10 cellular contexts compared by ENCODE assay signal in the genomic region with DNA sequence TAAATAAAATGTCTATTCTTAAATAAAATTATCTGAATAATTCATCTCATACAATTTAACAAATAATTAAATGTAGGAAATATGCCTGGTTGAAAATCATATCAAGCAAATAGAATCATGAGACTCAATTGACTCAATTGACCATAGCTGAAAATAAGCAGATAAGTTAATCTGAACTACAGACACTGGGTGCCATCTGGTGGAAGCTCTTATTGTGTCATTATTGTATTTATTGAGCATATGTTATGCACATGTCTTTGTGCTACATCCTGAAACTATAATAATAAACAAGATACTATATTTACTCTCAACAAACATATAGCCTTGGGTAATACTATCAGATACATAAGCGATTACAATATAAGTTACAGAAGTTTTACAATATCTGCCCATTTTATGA. TPM values are rescaled to one million over a fixed set of nuclear protein-coding genes. Genes with fewer than 3 reads are reported as not detected.
DNase-seq lines count a peak whose midpoint lies in the region; ATAC-seq, FAIRE-seq and TF ChIP-seq lines count a peak whose summit lies in the region.
"Had no signal": no experiment of that assay in that cellular context is flagged by ENCODE, and none has a peak within 500 bp of the region (broad histone marks: within the 10 kb centered on the region; RNA-seq: fewer than 3 reads in every experiment).

No MANE protein-coding gene starts in this region.

- intact Hi-C loops in activated CD8-positive, alpha-beta T cell treated with anti-CD3 and anti-CD28 coated beads for 36 hours (cut with micrococcal nuclease), result no loop called here

- DNase-seq in activated CD8-positive, alpha-beta T cell treated with anti-CD3 and anti-CD28 coated beads for 36 hours, result peak; percentile 4
- no peak for DNase-seq in activated CD8-positive, alpha-beta T cell treated with anti-CD3 and anti-CD28 coated beads, Interleukin-2, amount 10 ng/mL, durations not matched to agents 7 days and 5 days
- DNase-seq in NCI-H345 (lab: John Stamatoyannopoulos, UW), result peak; percentile 14
- peak; percentile 35 for DNase-seq in cerebellar cortex (ENCODE audit: low spot score)
- peak; percentile 8 for DNase-seq in urothelium cell line (ENCODE audit: low spot score)
- no peak for DNase-seq in MG63
- DNase-seq in HK-2 (ENCODE audit: unreplicated experiment), result no peak
- DNase-seq: activated T-cell treated with anti-CD3 and anti-CD28 coated beads, Interleukin-2, amount 50 U/mL, for 48 hours; CD8-positive, alpha-beta memory T cell had no signal

- H3K27me3 ChIP-seq in MG63, result no peaks in the 10 kb centered on the region

- no peaks in the 10 kb centered on the region for H3K36me3 Mint-ChIP-seq in activated CD8-positive, alpha-beta T cell treated with anti-CD3 and anti-CD28 coated beads for 36 hours (ENCODE audit: low read depth)
- no peaks in the 10 kb centered on the region for H3K36me3 Mint-ChIP-seq in activated CD8-positive, alpha-beta T cell treated with anti-CD3 and anti-CD28 coated beads, Interleukin-2, amount 10 ng/mL, durations not matched to agents 7 days and 5 days (ENCODE audit: low read depth)
- H3K36me3 Mint-ChIP-seq: CD8-positive, alpha-beta memory T cell had no signal

- no peak overlapping the region for H3K27ac Mint-ChIP-seq in activated CD8-positive, alpha-beta T cell treated with anti-CD3 and anti-CD28 coated beads for 36 hours
- no peak overlapping the region for H3K27ac Mint-ChIP-seq in activated CD8-positive, alpha-beta T cell treated with anti-CD3 and anti-CD28 coated beads, Interleukin-2, amount 10 ng/mL, durations not matched to agents 7 days and 5 days
- H3K27ac Mint-ChIP-seq: CD8-positive, alpha-beta memory T cell had no signal

- no peak overlapping the region for H3K4me3 Mint-ChIP-seq in activated CD8-positive, alpha-beta T cell treated with anti-CD3 and anti-CD28 coated beads for 36 hours
- no peak overlapping the region for H3K4me3 Mint-ChIP-seq in activated CD8-positive, alpha-beta T cell treated with anti-CD3 and anti-CD28 coated beads, Interleukin-2, amount 10 ng/mL, durations not matched to agents 7 days and 5 days
- H3K4me3 Mint-ChIP-seq: CD8-positive, alpha-beta memory T cell had no signal

- H3K27me3 Mint-ChIP-seq in activated CD8-positive, alpha-beta T cell treated with anti-CD3 and anti-CD28 coated beads for 36 hours, result no peaks in the 10 kb centered on the region
- no peaks in the 10 kb centered on the region for H3K27me3 Mint-ChIP-seq in activated CD8-positive, alpha-beta T cell treated with anti-CD3 and anti-CD28 coated beads, Interleukin-2, amount 10 ng/mL, durations not matched to agents 7 days and 5 days (ENCODE audit: low read depth)
- H3K27me3 Mint-ChIP-seq: CD8-positive, alpha-beta memory T cell had no signal

- no peaks in the 10 kb centered on the region for H3K4me1 Mint-ChIP-seq in activated CD8-positive, alpha-beta T cell treated with anti-CD3 and anti-CD28 coated beads for 36 hours (ENCODE audit: low read depth)
- no peaks in the 10 kb centered on the region for H3K4me1 Mint-ChIP-seq in activated CD8-positive, alpha-beta T cell treated with anti-CD3 and anti-CD28 coated beads, Interleukin-2, amount 10 ng/mL, durations not matched to agents 7 days and 5 days (ENCODE audit: low read depth)
- H3K4me1 Mint-ChIP-seq: CD8-positive, alpha-beta memory T cell had no signal

- CTCF ChIA-PET in activated CD8-positive, alpha-beta T cell treated with anti-CD3 and anti-CD28 coated beads for 36 hours (lab: Charles Lee), result no interaction called here
- CTCF ChIA-PET in activated CD8-positive, alpha-beta T cell treated with anti-CD3 and anti-CD28 coated beads, Interleukin-2, amount 10 ng/mL, durations not matched to agents 7 days and 5 days (lab: Charles Lee), result no interaction called here

- H3K4me3 ChIP-seq in MG63, result no peak overlapping the region

- POLR2A ChIA-PET in activated CD8-positive, alpha-beta T cell treated with anti-CD3 and anti-CD28 coated beads for 36 hours (lab: Charles Lee), result no interaction called here
- POLR2A ChIA-PET in activated CD8-positive, alpha-beta T cell treated with anti-CD3 and anti-CD28 coated beads, Interleukin-2, amount 10 ng/mL, durations not matched to agents 7 days and 5 days (lab: Charles Lee), result no interaction called here

- no peaks in the 10 kb centered on the region for H3K9me3 ChIP-seq in MG63

- TF ChIP-seq CTCF in activated CD8-positive, alpha-beta T cell treated with anti-CD3 and anti-CD28 coated beads for 36 hours (IDR thresholded peaks at IDR 0.05), result no peak

- FAIRE-seq in urothelium cell line (lab: Jason Lieb, UNC), result no peak

- ATAC-seq in activated CD8-positive, alpha-beta T cell treated with anti-CD3 and anti-CD28 coated beads for 36 hours, result no peak
- ATAC-seq in activated CD8-positive, alpha-beta T cell treated with anti-CD3 and anti-CD28 coated beads, Interleukin-2, amount 10 ng/mL, durations not matched to agents 7 days and 5 days, result no peak
- no peak for ATAC-seq in GM18511 (IDR thresholded peaks at IDR 0.05; ENCODE audit: unreplicated experiment)

- H3K36me3 ChIP-seq in MG63, result no peaks in the 10 kb centered on the region

- peaks cover 9% of the 10 kb centered on the region for H3K9me3 Mint-ChIP-seq in activated CD8-positive, alpha-beta T cell treated with anti-CD3 and anti-CD28 coated beads for 36 hours
- H3K9me3 Mint-ChIP-seq in activated CD8-positive, alpha-beta T cell treated with anti-CD3 and anti-CD28 coated beads, Interleukin-2, amount 10 ng/mL, durations not matched to agents 7 days and 5 days (ENCODE audit: insufficient read depth), result no peaks in the 10 kb centered on the region

RNA-seq across cellular contexts. Expression of gene BRINP3, which starts 41.0 kb away (rescaled TPM):
- total RNA-seq in activated CD8-positive, alpha-beta T cell treated with anti-CD3 and anti-CD28 coated beads for 36 hours, result not detected
- not detected for total RNA-seq in activated CD8-positive, alpha-beta T cell treated with anti-CD3 and anti-CD28 coated beads, Interleukin-2, amount 10 ng/mL, durations not matched to agents 7 days and 5 days
- not detected in 2 replicates for total RNA-seq in MG63 (2014; rRNA removed; shearing (Covaris generic); ENCODE audit: low replicate concordance)
- total RNA-seq: CD8-positive, alpha-beta memory T cell had no signal

Comparison
In these comparisons a context has a peak if more than half of its experiments do, and no peak if none do; other contexts are left out.
1. DNase-seq: peak in activated CD8-positive, alpha-beta T cell treated with anti-CD3 and anti-CD28 coated beads for 36 hours (single experiment), NCI-H345 (single experiment), cerebellar cortex (single experiment) and urothelium cell line (single experiment); none in activated CD8-positive, alpha-beta T cell treated with anti-CD3 and anti-CD28 coated beads, Interleukin-2, amount 10 ng/mL, durations not matched to agents 7 days and 5 days (single experiment), MG63 (single experiment) and HK-2 (single experiment).